ENCODE assay signal across 17 cellular contexts in genomic region chr20:37193821-37194220, GRCh38. TPM values are rescaled to one million over a fixed set of nuclear protein-coding genes. Genes with fewer than 3 reads are reported as not detected.
A peak's percentile ranks its signal among the peaks of the same experiment; 100 is the strongest.
DNase-seq lines count a peak whose midpoint lies in the region; ATAC-seq, FAIRE-seq and TF ChIP-seq lines count a peak whose summit lies in the region.
"Had no signal": no experiment of that assay in that cellular context is flagged by ENCODE, and none has a peak within 500 bp of the region (broad histone marks: within the 10 kb centered on the region; RNA-seq: fewer than 3 reads in every experiment).

No MANE protein-coding gene starts in this region.

- 0 out of 2 replicates have a peak overlapping the region, but pooled peaks have one; percentile 9 for H2BK5ac ChIP-seq in H1 (ENCODE audit: low read depth, low read length)

- no peak for TF ChIP-seq EP300 in H1 (IDR thresholded peaks at IDR 0.05; ENCODE audit: borderline replicate concordance in 1 of 2, low read depth in 2 of 2, low read length in 2 of 2)

- H3K9ac ChIP-seq in H1 (replicated peaks in 1 of 4; ENCODE audit: extremely low read depth in 1 of 4, low read depth in 3 of 4, low read length in 3 of 4): no peak overlapping the region

- no peaks in the 10 kb centered on the region for H3K9me3 Mint-ChIP-seq in activated naive CD4-positive, alpha-beta T cell treated with anti-CD3 and anti-CD28 coated beads for 36 hours
- no peaks in the 10 kb centered on the region for H3K9me3 Mint-ChIP-seq in activated CD4-positive, alpha-beta memory T cell treated with anti-CD3 and anti-CD28 coated beads for 36 hours
- H3K9me3 Mint-ChIP-seq in stimulated activated effector memory CD8-positive, alpha-beta T cell treated with anti-CD3 and anti-CD28 coated beads, Interleukin-12 subunit alpha, Interleukin-12 subunit beta, amount 100 ng/mL, for 72 hours: no peaks in the 10 kb centered on the region
- H3K9me3 Mint-ChIP-seq: dendritic cell treated with granulocyte-macrophage colony-stimulating factor and Interleukin-4, amounts not matched to agents 40 ng/mL and 50 ng/mL, for 4 days had no signal

- peaks cover 46% of the 10 kb centered on the region for H3K36me3 Mint-ChIP-seq in activated naive CD4-positive, alpha-beta T cell treated with anti-CD3 and anti-CD28 coated beads for 36 hours (ENCODE audit: low read depth)
- H3K36me3 Mint-ChIP-seq in activated CD4-positive, alpha-beta memory T cell treated with anti-CD3 and anti-CD28 coated beads for 36 hours: peaks cover 37% of the 10 kb centered on the region
- peaks cover 79% of the 10 kb centered on the region for H3K36me3 Mint-ChIP-seq in stimulated activated effector memory CD8-positive, alpha-beta T cell treated with anti-CD3 and anti-CD28 coated beads, Interleukin-12 subunit alpha, Interleukin-12 subunit beta, amount 100 ng/mL, for 72 hours

- no peak for TF ChIP-seq POLR2A in H1 (IDR thresholded peaks at IDR 0.05; ENCODE audit: control extremely low read depth in 1 of 2, low read depth in 2 of 2, low read length in 2 of 2)

- H3K27ac Mint-ChIP-seq in activated naive CD4-positive, alpha-beta T cell treated with anti-CD3 and anti-CD28 coated beads for 36 hours: peak overlapping the region; percentile 47
- H3K27ac Mint-ChIP-seq in activated CD4-positive, alpha-beta memory T cell treated with anti-CD3 and anti-CD28 coated beads for 36 hours: peak overlapping the region; percentile 64
- peak overlapping the region; percentile 24 for H3K27ac Mint-ChIP-seq in stimulated activated effector memory CD8-positive, alpha-beta T cell treated with anti-CD3 and anti-CD28 coated beads, Interleukin-12 subunit alpha, Interleukin-12 subunit beta, amount 100 ng/mL, for 72 hours
- H3K27ac Mint-ChIP-seq: dendritic cell treated with granulocyte-macrophage colony-stimulating factor and Interleukin-4, amounts not matched to agents 40 ng/mL and 50 ng/mL, for 4 days had no signal

- no peak overlapping the region for H3K4me2 ChIP-seq in H1 (ENCODE audit: insufficient read depth in 1 of 2, low read depth in 2 of 2, low read length in 2 of 2)

- 95% methylated on average over 8 of the region's 8 CpGs; no CpG with 5 or more reads in 1 of the 2 experiments for WGBS in H1 (ENCODE audit: extremely low coverage in 1 of 2, insufficient coverage in 1 of 2, insufficient read length in 1 of 2, insufficient replicate concordance in 2 of 2, low coverage in 1 of 2, low lambda C conversion rate in 2 of 2, missing lambda C conversion rate in 1 of 2), 2 experiments

- no peak for DNase-seq in activated naive CD4-positive, alpha-beta T cell treated with anti-CD3 and anti-CD28 coated beads for 36 hours
- DNase-seq in activated naive CD4-positive, alpha-beta T cell (lab: John Stamatoyannopoulos, UW): no peak
- DNase-seq in activated CD4-positive, alpha-beta memory T cell treated with anti-CD3 and anti-CD28 coated beads for 36 hours: no peak
- DNase-seq in H1 (ENCODE audit: low read depth in 1 of 2, low spot score in 2 of 2) (no peak), NCI-H2107 treated with DMSO at 0.1 percent for 48 hours (lab: John Stamatoyannopoulos, UW; ENCODE audit: unreplicated experiment) (no peak), SKM-1 (lab: John Stamatoyannopoulos, UW; ENCODE audit: unreplicated experiment) (no peak), NCI-H1105 treated with DMSO at 0.1 percent for 48 hours (lab: John Stamatoyannopoulos, UW) (no peak)
- no peak for DNase-seq in stimulated activated effector memory CD8-positive, alpha-beta T cell treated with anti-CD3 and anti-CD28 coated beads, Interleukin-12 subunit alpha, Interleukin-12 subunit beta, amount 100 ng/mL, for 72 hours (ENCODE audit: low spot score in 2 of 2)
- DNase-seq: activated CD8-positive, alpha-beta memory T cell treated with anti-CD3 and anti-CD28 coated beads, Interleukin-2, amount 50 U/mL, for 4 hours; heart right ventricle; kidney; midbrain; NCI-H187 treated with DMSO at 0.1 percent for 48 hours; NCI-H510A treated with DMSO at 0.1 percent for 48 hours; testis had no signal

- H2BK12ac ChIP-seq in H1 (ENCODE audit: low read depth, low read length): no peak overlapping the region

- H3K79me1 ChIP-seq in H1 (ENCODE audit: low read depth, low read length): peaks cover 19% of the 10 kb centered on the region

- no peak overlapping the region for H3K4me3 Mint-ChIP-seq in activated naive CD4-positive, alpha-beta T cell treated with anti-CD3 and anti-CD28 coated beads for 36 hours
- no peak overlapping the region for H3K4me3 Mint-ChIP-seq in activated CD4-positive, alpha-beta memory T cell treated with anti-CD3 and anti-CD28 coated beads for 36 hours
- no peak overlapping the region for H3K4me3 Mint-ChIP-seq in stimulated activated effector memory CD8-positive, alpha-beta T cell treated with anti-CD3 and anti-CD28 coated beads, Interleukin-12 subunit alpha, Interleukin-12 subunit beta, amount 100 ng/mL, for 72 hours
- H3K4me3 Mint-ChIP-seq: dendritic cell treated with granulocyte-macrophage colony-stimulating factor and Interleukin-4, amounts not matched to agents 40 ng/mL and 50 ng/mL, for 4 days had no signal

- no peak for TF ChIP-seq CTCF in H1 (IDR thresholded peaks at IDR 0.05; ENCODE audit: control extremely low read depth in 1 of 3, insufficient read depth in 1 of 3, low read depth in 1 of 3, low read length in 3 of 3)

- POLR2A ChIA-PET in activated CD4-positive, alpha-beta memory T cell treated with anti-CD3 and anti-CD28 coated beads for 36 hours (lab: Charles Lee): interaction anchor here (1.7 kb wide), 1 partner anchor 15 kb away, joined by 6 read pairs; the partner anchor contains the start of genes MROH8 and RPN2
- POLR2A ChIA-PET in H1 (lab: Charles Lee; ENCODE audit: partially characterized antibody): no interaction called here

- H2BK15ac ChIP-seq in H1 (ENCODE audit: low read length): no peak overlapping the region

- no peak overlapping the region for H4K5ac ChIP-seq in H1 (ENCODE audit: insufficient read length, low read depth, low read length)

- H3K18ac ChIP-seq in H1 (ENCODE audit: extremely low read depth, low read length): no peak overlapping the region

- TF ChIP-seq RAD21 in H1 (IDR thresholded peaks at IDR 0.05 in 1 of 2, conservative IDR thresholded peaks at IDR 0.05 in 1 of 2; ENCODE audit: low read depth in 2 of 2, low read length in 2 of 2): no peak

- no peak overlapping the region for H3K27ac ChIP-seq in H1 (ENCODE audit: low read depth, low read length)
- H3K27ac ChIP-seq: esophagus muscularis mucosa, heart right ventricle, testis had no signal

- no peaks in the 10 kb centered on the region for H3K9me3 ChIP-seq in H1 (ENCODE audit: insufficient read depth in 2 of 2, low read depth in 1 of 2, low read length in 1 of 2)
- H3K9me3 ChIP-seq: esophagus muscularis mucosa, heart right ventricle, testis had no signal

- intact Hi-C loops in activated naive CD4-positive, alpha-beta T cell treated with anti-CD3 and anti-CD28 coated beads for 36 hours (cut with micrococcal nuclease): loop anchor here (2.0 to 5.0 kb wide), 2 partner anchors 187 to 333 kb away; partner anchors contain the start of gene BLCAP
- intact Hi-C loops in activated CD4-positive, alpha-beta memory T cell treated with anti-CD3 and anti-CD28 coated beads for 36 hours (cut with micrococcal nuclease): loop anchor here (2.0 to 10.0 kb wide), 2 partner anchors 191 to 341 kb away; no protein-coding TSS in a partner anchor

- H3K36me3 ChIP-seq in H1 (ENCODE audit: control insufficient read depth in 2 of 4, insufficient read depth in 4 of 4, low read length in 3 of 4): peaks cover under 1 to 37% (median 8%) of the 10 kb centered on the region in 4 experiments; a peak in 6 of 8 replicates

- H2BK20ac ChIP-seq in H1 (ENCODE audit: low read length): no peak overlapping the region

- H2AK5ac ChIP-seq in H1 (ENCODE audit: low read depth, low read length): no peak overlapping the region

- H4K91ac ChIP-seq in H1 (replicated peaks; ENCODE audit: insufficient read length, low read length): no peak overlapping the region

- H4K20me1 ChIP-seq in H1 (replicated peaks in 1 of 2; ENCODE audit: control insufficient read depth in 1 of 2, insufficient read depth in 2 of 2, low read length in 2 of 2): peaks cover 12 to 27% of the 10 kb centered on the region in 2 experiments

- no peak overlapping the region for H3K56ac ChIP-seq in H1 (replicated peaks; ENCODE audit: insufficient read length, low read depth, low read length)

- no peaks in the 10 kb centered on the region for H3K4me1 ChIP-seq in H1 (replicated peaks in 1 of 4; ENCODE audit: control insufficient read depth in 3 of 4, insufficient read depth in 4 of 4, low read length in 3 of 4)

- H3K4ac ChIP-seq in H1 (replicated peaks; ENCODE audit: insufficient read length, low read depth, low read length): no peak overlapping the region

- peaks cover 18 to 93% of the 10 kb centered on the region in 2 experiments for H3K79me2 ChIP-seq in H1 (ENCODE audit: control insufficient read depth in 1 of 2, insufficient read depth in 2 of 2, low read length in 2 of 2)

- H3K23ac ChIP-seq in H1 (ENCODE audit: insufficient read length): no peak overlapping the region

- H2BK120ac ChIP-seq in H1 (replicated peaks; ENCODE audit: low read depth, low read length): no peak overlapping the region

- H4K8ac ChIP-seq in H1 (ENCODE audit: extremely low read depth, insufficient read depth, low read length): no peak overlapping the region

- H3K27me3 Mint-ChIP-seq in activated naive CD4-positive, alpha-beta T cell treated with anti-CD3 and anti-CD28 coated beads for 36 hours (ENCODE audit: low read depth): no peaks in the 10 kb centered on the region
- H3K27me3 Mint-ChIP-seq in activated CD4-positive, alpha-beta memory T cell treated with anti-CD3 and anti-CD28 coated beads for 36 hours: no peaks in the 10 kb centered on the region
- H3K27me3 Mint-ChIP-seq: dendritic cell treated with granulocyte-macrophage colony-stimulating factor and Interleukin-4, amounts not matched to agents 40 ng/mL and 50 ng/mL, for 4 days had no signal

- H3K23me2 ChIP-seq in H1 (ENCODE audit: low read depth, low read length): no peaks in the 10 kb centered on the region

- no peak overlapping the region for H3K14ac ChIP-seq in H1 (ENCODE audit: insufficient read length)

- CTCF ChIA-PET in activated naive CD4-positive, alpha-beta T cell treated with anti-CD3 and anti-CD28 coated beads for 36 hours (lab: Charles Lee): interaction anchor here (0.6 to 8.4 kb wide), 5 partner anchors 12 to 21 kb away, joined by 3 to 45 read pairs (median 4); partner anchors contain the start of genes MROH8 and RPN2
- CTCF ChIA-PET in activated CD4-positive, alpha-beta memory T cell treated with anti-CD3 and anti-CD28 coated beads for 36 hours (lab: Charles Lee): interaction anchor here (1.0 to 4.3 kb wide), 4 partner anchors 11 to 342 kb away, joined by 3 to 25 read pairs (median 14); no protein-coding TSS in a partner anchor
- CTCF ChIA-PET in H1 (lab: Charles Lee; ENCODE audit: partially characterized antibody): interaction anchor here (0.7 to 2.8 kb wide), 10 partner anchors 8 to 320 kb away, joined by 3 to 21 read pairs (median 4); partner anchors contain the start of genes MROH8 and RPN2

- ATAC-seq in stimulated activated effector memory CD8-positive, alpha-beta T cell treated with anti-CD3 and anti-CD28 coated beads, Interleukin-12 subunit alpha, Interleukin-12 subunit beta, amount 100 ng/mL, for 72 hours: no peak
- ATAC-seq: heart right ventricle had no signal

- H3K4me1 Mint-ChIP-seq in activated naive CD4-positive, alpha-beta T cell treated with anti-CD3 and anti-CD28 coated beads for 36 hours (ENCODE audit: low read depth): peaks cover 71% of the 10 kb centered on the region
- peaks cover 70% of the 10 kb centered on the region for H3K4me1 Mint-ChIP-seq in activated CD4-positive, alpha-beta memory T cell treated with anti-CD3 and anti-CD28 coated beads for 36 hours (ENCODE audit: low read depth)
- H3K4me1 Mint-ChIP-seq in stimulated activated effector memory CD8-positive, alpha-beta T cell treated with anti-CD3 and anti-CD28 coated beads, Interleukin-12 subunit alpha, Interleukin-12 subunit beta, amount 100 ng/mL, for 72 hours: peaks cover 76% of the 10 kb centered on the region

- no peak overlapping the region for H3K4me3 ChIP-seq in H1 (ENCODE audit: extremely low read depth in 1 of 4, insufficient read depth in 2 of 4, low read depth in 3 of 4, low read length in 4 of 4)
- H3K4me3 ChIP-seq: esophagus muscularis mucosa, heart right ventricle, testis had no signal

- H3K27me3 ChIP-seq in H1 (replicated peaks in 1 of 4; ENCODE audit: control insufficient read depth in 3 of 4, extremely low read depth in 1 of 4, insufficient read depth in 3 of 4, low read length in 3 of 4): no peaks in the 10 kb centered on the region
- H3K27me3 ChIP-seq: esophagus muscularis mucosa, heart right ventricle, testis had no signal

- FAIRE-seq in H1 (lab: Jason Lieb, UNC): no peak
- FAIRE-seq: kidney had no signal

- H2AFZ ChIP-seq in H1 (ENCODE audit: low read length): no peak overlapping the region

RNA-seq across cellular contexts. Expression of gene MROH8, which starts 14.5 kb away (rescaled TPM):
- under 1 TPM; 0.54 to 0.91 TPM for total RNA-seq in activated naive CD4-positive, alpha-beta T cell treated with anti-CD3 and anti-CD28 coated beads for 36 hours
- 1 to 10 TPM; 1.8 to 2.0 TPM for total RNA-seq in activated CD4-positive, alpha-beta memory T cell treated with anti-CD3 and anti-CD28 coated beads for 36 hours
- 0.48 and 0.50 TPM in 2 replicates for total RNA-seq in H1 (2021; fragmentation: NEBNext Ultra II Directional; extraction: Animal tissue kit (Norgen Biotek cat#: 25700))
- polyA plus RNA-seq in H1 (2011; rRNA removed): 0.67 and 0.86 TPM in 2 replicates
- polyA plus RNA-seq in H1 (2011; cell fraction: cytosol; rRNA removed): 1.2 TPM
- 0.86 TPM for polyA plus RNA-seq in H1 (2011; cell fraction: nucleus; rRNA removed)
- 0.33 to 1.8 TPM (median 0.95 TPM) in 4 replicates for polyA plus RNA-seq in H1 (2012, experiment 1 of 2)
- polyA plus RNA-seq in H1 (2012, experiment 2 of 2): 0.29 TPM
- polyA plus RNA-seq in H1 (2013, experiment 1 of 2): 0.39 TPM
- polyA plus RNA-seq in H1 (2013, experiment 2 of 2): 0.52 TPM
- polyA minus RNA-seq in H1 (2011; rRNA and poly(A)+ RNA removed): 1.6 and 1.9 TPM in 2 replicates
- 1.1 TPM for polyA minus RNA-seq in H1 (2011; cell fraction: cytosol; rRNA and poly(A)+ RNA removed)
- polyA minus RNA-seq in H1 (2011; cell fraction: nucleus; rRNA and poly(A)+ RNA removed): 4.6 TPM

RNA-seq across cellular contexts. Expression of gene RPN2, which starts 14.7 kb away (rescaled TPM):
- 100 to 1,000 TPM; 102 to 104 TPM for total RNA-seq in activated naive CD4-positive, alpha-beta T cell treated with anti-CD3 and anti-CD28 coated beads for 36 hours
- 100 to 1,000 TPM; 123 to 125 TPM for total RNA-seq in activated CD4-positive, alpha-beta memory T cell treated with anti-CD3 and anti-CD28 coated beads for 36 hours
- 226 and 236 TPM in 2 replicates for total RNA-seq in H1 (2021; fragmentation: NEBNext Ultra II Directional; extraction: Animal tissue kit (Norgen Biotek cat#: 25700))
- 299 and 379 TPM in 2 replicates for polyA plus RNA-seq in H1 (2011; rRNA removed)
- polyA plus RNA-seq in H1 (2011; cell fraction: cytosol; rRNA removed): 314 TPM
- 372 TPM for polyA plus RNA-seq in H1 (2011; cell fraction: nucleus; rRNA removed)
- polyA plus RNA-seq in H1 (2012, experiment 1 of 2): 206 to 251 TPM (median 231 TPM) in 4 replicates
- 85.9 TPM for polyA plus RNA-seq in H1 (2012, experiment 2 of 2)
- polyA plus RNA-seq in H1 (2013, experiment 1 of 2): 637 TPM
- 621 TPM for polyA plus RNA-seq in H1 (2013, experiment 2 of 2)
- 508 and 613 TPM in 2 replicates for polyA minus RNA-seq in H1 (2011; rRNA and poly(A)+ RNA removed)
- polyA minus RNA-seq in H1 (2011; cell fraction: cytosol; rRNA and poly(A)+ RNA removed): 251 TPM
- polyA minus RNA-seq in H1 (2011; cell fraction: nucleus; rRNA and poly(A)+ RNA removed): 176 TPM
